In genomic region chr6:34242252-34243130, GRCh38 we compare ENCODE assay signal across 13 cellular contexts. TPM values are rescaled to one million over a fixed set of nuclear protein-coding genes. Genes with fewer than 3 reads are reported as not detected.
DNase-seq lines count a peak whose midpoint lies in the region; ATAC-seq and TF ChIP-seq lines count a peak whose summit lies in the region.
"Had no signal": no experiment of that assay in that cellular context is flagged by ENCODE, and none has a peak within 500 bp of the region (broad histone marks: within the 10 kb centered on the region; RNA-seq: fewer than 3 reads in every experiment).

No MANE protein-coding gene starts in this region.

- no peak overlapping the region for H3K4me3 Mint-ChIP-seq in progenitor cell of endocrine pancreas (ENCODE audit: low read depth)

- no peak overlapping the region for H3K9ac ChIP-seq in HUES64 (ENCODE audit: low read depth, low read length)

- peaks cover 36% of the 10 kb centered on the region for H3K4me1 ChIP-seq in HUES64 (ENCODE audit: insufficient read depth, low read length)

- no peak for TF ChIP-seq CTCF in astrocyte of the spinal cord (IDR thresholded peaks at IDR 0.05; ENCODE audit: low read depth, low read length)
- no peak for TF ChIP-seq CTCF in progenitor cell of endocrine pancreas (IDR thresholded peaks at IDR 0.05; ENCODE audit: unreplicated experiment)

- WGBS in HUES64: 92% methylated on average over 7 of the region's 7 CpGs

- H3K27ac ChIP-seq in HUES64 (ENCODE audit: low read depth, low read length): peak overlapping the region; percentile 34; the same call in 1 of the 2 replicates
- H3K27ac ChIP-seq: SJCRH30 had no signal

- H3K9me3 ChIP-seq in HUES64 (ENCODE audit: insufficient read depth, low read depth, low read length): no peaks in the 10 kb centered on the region
- H3K9me3 ChIP-seq: SJCRH30 had no signal

- H3K27me3 Mint-ChIP-seq in progenitor cell of endocrine pancreas: no peaks in the 10 kb centered on the region

- no peaks in the 10 kb centered on the region for H3K9me3 Mint-ChIP-seq in progenitor cell of endocrine pancreas (ENCODE audit: low read depth)

- no peaks in the 10 kb centered on the region for H3K27me3 ChIP-seq in HUES64 (ENCODE audit: insufficient read depth, low read length)
- H3K27me3 ChIP-seq: SJCRH30 had no signal

- peaks cover 16% of the 10 kb centered on the region for H3K4me1 Mint-ChIP-seq in progenitor cell of endocrine pancreas (ENCODE audit: low read depth)

- peaks cover 70% of the 10 kb centered on the region for H3K36me3 ChIP-seq in HUES64 (ENCODE audit: insufficient read depth, low read length)

- in situ Hi-C loops in astrocyte of the spinal cord (cut with HindIII; ENCODE audit: low sequenced_read_pairs): no loop called here

- peaks cover 25% of the 10 kb centered on the region for H3K36me3 Mint-ChIP-seq in progenitor cell of endocrine pancreas (ENCODE audit: insufficient read depth)

- ATAC-seq in activated CD4-positive, CD25-positive, alpha-beta regulatory T cell treated with anti-CD3 and anti-CD28 coated beads, Interleukin-2, amount 50 U/mL, for 24 hours: no peak
- no peak for ATAC-seq in HG02981 (IDR thresholded peaks at IDR 0.05; ENCODE audit: unreplicated experiment)
- ATAC-seq in GM19328 (IDR thresholded peaks at IDR 0.05; ENCODE audit: unreplicated experiment): no peak

- H3K27ac Mint-ChIP-seq in progenitor cell of endocrine pancreas: peak overlapping the region; percentile 73

- DNase-seq in activated CD4-positive, CD25-positive, alpha-beta regulatory T cell treated with anti-CD3 and anti-CD28 coated beads, Interleukin-2, amount 50 U/mL, for 72 hours: peak; percentile 0
- DNase-seq in astrocyte of the spinal cord (ENCODE audit: low read depth, low spot score) (peak; percentile 31), progenitor cell of endocrine pancreas (ENCODE audit: low spot score, unreplicated experiment) (no peak), NCI-H1105 (lab: John Stamatoyannopoulos, UW) (no peak)
- DNase-seq: ACHN; NCI-H2029 treated with DMSO at 0.1 percent for 48 hours; SJCRH30; stimulated activated CD4-positive, alpha-beta T cell treated with anti-CD3 and anti-CD28 coated beads, Interleukin-2, amount 100 ng/mL, for 24 hours; trophoblast cell had no signal

- no peak overlapping the region for H3K4me3 ChIP-seq in HUES64 (ENCODE audit: low read length)
- H3K4me3 ChIP-seq in astrocyte of the spinal cord (ENCODE audit: low read depth, low read length): no peak overlapping the region
- H3K4me3 ChIP-seq: SJCRH30 had no signal

RNA-seq across cellular contexts. Expression of gene HMGA1, which starts 5.8 kb away (rescaled TPM):
- 2,125 TPM for polyA plus RNA-seq in HUES64 (2013, experiment 1 of 2)
- polyA plus RNA-seq in HUES64 (2013, experiment 2 of 2): 2,161 TPM
- total RNA-seq in progenitor cell of endocrine pancreas: 748 and 769 TPM in 2 replicates

RNA-seq across cellular contexts. Expression of gene SMIM29, which starts 6.3 kb away (rescaled TPM):
- polyA plus RNA-seq in HUES64 (2013, experiment 1 of 2): 5.7 TPM
- polyA plus RNA-seq in HUES64 (2013, experiment 2 of 2): 5.8 TPM
- total RNA-seq in progenitor cell of endocrine pancreas: 5.1 and 5.3 TPM in 2 replicates

Comparison
In these comparisons a context has a peak if more than half of its experiments do, and no peak if none do; other contexts are left out.
1. DNase-seq: peak in activated CD4-positive, CD25-positive, alpha-beta regulatory T cell treated with anti-CD3 and anti-CD28 coated beads, Interleukin-2, amount 50 U/mL, for 72 hours (single experiment) and astrocyte of the spinal cord (single experiment); none in progenitor cell of endocrine pancreas (single experiment) and NCI-H1105 (single experiment).